1 cellular context compared by ENCODE assay signal in the genomic region with DNA sequence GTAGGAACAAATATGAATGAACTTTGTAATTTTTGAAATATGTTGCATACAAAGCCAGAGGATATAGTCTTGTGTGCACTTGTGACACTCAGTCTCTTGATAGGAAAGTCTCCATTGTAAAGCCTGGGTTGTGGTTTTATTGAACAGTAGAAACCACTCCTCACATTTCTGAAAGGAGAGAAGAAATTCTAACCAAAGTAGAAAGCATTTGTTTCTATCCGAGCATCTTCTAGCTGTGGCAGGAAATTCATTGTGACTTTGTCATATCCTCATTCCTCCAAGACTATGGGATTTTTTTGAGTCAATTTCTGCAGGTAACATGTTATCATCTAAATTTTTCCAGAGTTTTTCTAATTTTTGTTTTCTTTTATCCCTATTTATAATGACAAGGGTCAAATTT.
TF ChIP-seq lines count a peak whose summit lies in the region.

No MANE protein-coding gene starts in this region.

TF ChIP-seq in IMR-90, 13 proteins besides CTCF, POLR2A, EP300 and RAD21:
- TF ChIP-seq RCOR1 (IDR thresholded peaks at IDR 0.05; ENCODE audit: insufficient replicate concordance, low read length), result no peak
- TF ChIP-seq CEBPB (IDR thresholded peaks at IDR 0.05; ENCODE audit: low read depth, low read length), result no peak
- TF ChIP-seq MAZ (IDR thresholded peaks at IDR 0.05; ENCODE audit: borderline replicate concordance, low read depth, low read length), result no peak
- no peak for TF ChIP-seq SMC3 (IDR thresholded peaks at IDR 0.05; ENCODE audit: low read depth, low read length)
- TF ChIP-seq CHD1 (IDR thresholded peaks at IDR 0.05; ENCODE audit: low read depth, low read length), result no peak
- no peak for TF ChIP-seq BHLHE40 (IDR thresholded peaks at IDR 0.05; ENCODE audit: low read depth, low read length)
- TF ChIP-seq, protein P1, sequence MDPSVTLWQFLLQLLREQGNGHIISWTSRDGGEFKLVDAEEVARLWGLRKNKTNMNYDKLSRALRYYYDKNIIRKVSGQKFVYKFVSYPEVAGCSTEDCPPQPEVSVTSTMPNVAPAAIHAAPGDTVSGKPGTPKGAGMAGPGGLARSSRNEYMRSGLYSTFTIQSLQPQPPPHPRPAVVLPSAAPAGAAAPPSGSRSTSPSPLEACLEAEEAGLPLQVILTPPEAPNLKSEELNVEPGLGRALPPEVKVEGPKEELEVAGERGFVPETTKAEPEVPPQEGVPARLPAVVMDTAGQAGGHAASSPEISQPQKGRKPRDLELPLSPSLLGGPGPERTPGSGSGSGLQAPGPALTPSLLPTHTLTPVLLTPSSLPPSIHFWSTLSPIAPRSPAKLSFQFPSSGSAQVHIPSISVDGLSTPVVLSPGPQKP (IDR thresholded peaks at IDR 0.05; ENCODE audit: borderline replicate concordance, low read depth, low read length), result no peak
- TF ChIP-seq FOS (IDR thresholded peaks at IDR 0.05; ENCODE audit: low read depth, low read length), result no peak
- TF ChIP-seq MAFK (IDR thresholded peaks at IDR 0.05; ENCODE audit: low read depth, low read length), result no peak
- no peak for TF ChIP-seq RFX5 (IDR thresholded peaks at IDR 0.05; ENCODE audit: low read depth, low read length)
- TF ChIP-seq NFE2L2 (IDR thresholded peaks at IDR 0.05; ENCODE audit: low read depth, low read length), result no peak
- TF ChIP-seq, protein P2, sequence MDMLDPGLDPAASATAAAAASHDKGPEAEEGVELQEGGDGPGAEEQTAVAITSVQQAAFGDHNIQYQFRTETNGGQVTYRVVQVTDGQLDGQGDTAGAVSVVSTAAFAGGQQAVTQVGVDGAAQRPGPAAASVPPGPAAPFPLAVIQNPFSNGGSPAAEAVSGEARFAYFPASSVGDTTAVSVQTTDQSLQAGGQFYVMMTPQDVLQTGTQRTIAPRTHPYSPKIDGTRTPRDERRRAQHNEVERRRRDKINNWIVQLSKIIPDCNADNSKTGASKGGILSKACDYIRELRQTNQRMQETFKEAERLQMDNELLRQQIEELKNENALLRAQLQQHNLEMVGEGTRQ (IDR thresholded peaks at IDR 0.05; ENCODE audit: low read depth, low read length), result no peak
- no peak for TF ChIP-seq MXI1 (IDR thresholded peaks at IDR 0.05; ENCODE audit: borderline replicate concordance, low read depth, low read length)
